ENCODE assay signal across 16 cellular contexts in the genomic region with DNA sequence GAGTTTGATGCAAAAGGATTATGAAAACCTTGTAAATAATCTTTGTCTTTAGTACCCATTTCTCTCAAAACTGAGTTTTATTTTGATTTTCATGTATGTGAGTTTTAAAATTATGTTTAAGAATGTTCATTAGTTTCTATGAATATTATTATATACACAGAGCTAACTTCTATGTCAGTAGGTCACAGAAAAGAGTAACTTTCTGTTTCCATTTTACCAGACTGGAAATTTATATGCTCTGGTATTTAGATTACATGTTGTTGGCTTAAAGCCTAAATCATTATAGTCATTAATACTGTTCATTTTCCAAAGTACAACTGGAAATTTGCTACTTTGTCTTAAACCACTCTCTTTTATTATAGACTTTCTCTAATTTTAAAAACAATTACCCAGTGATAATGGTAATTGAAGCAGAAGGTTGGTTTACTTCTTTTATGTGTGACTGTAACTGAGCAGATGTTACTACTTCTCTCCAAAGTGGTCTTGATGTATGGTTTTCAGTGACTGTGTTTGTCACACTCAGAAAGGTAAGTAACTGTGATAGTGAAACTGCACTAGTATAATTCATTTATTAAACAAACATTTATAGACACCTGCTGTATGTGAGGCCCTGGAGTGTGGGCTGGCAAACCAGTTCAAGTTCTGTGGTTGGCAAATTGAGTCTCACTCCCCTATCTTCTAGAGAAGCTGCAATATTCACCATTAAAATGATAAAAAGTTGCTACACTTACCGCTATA. TPM values are rescaled to one million over a fixed set of nuclear protein-coding genes. Genes with fewer than 3 reads are reported as not detected.
"Had no signal": no experiment of that assay in that cellular context is flagged by ENCODE, and none has a peak within 500 bp of the region (broad histone marks: within the 10 kb centered on the region; RNA-seq: fewer than 3 reads in every experiment).

No MANE protein-coding gene starts in this region.

- H3K27ac ChIP-seq: cardiac muscle cell, neutrophil, SJSA1, transverse colon had no signal

- H3K27ac Mint-ChIP-seq: naive thymus-derived CD8-positive, alpha-beta T cell had no signal

- H3K4me1 Mint-ChIP-seq: naive thymus-derived CD8-positive, alpha-beta T cell had no signal

- H3K4me3 ChIP-seq: cardiac muscle cell, mucosa of descending colon, SJSA1, transverse colon had no signal

- H3K27me3 ChIP-seq: cardiac muscle cell, SJSA1, transverse colon had no signal

- DNase-seq: activated CD4-positive, alpha-beta T cell treated with anti-CD3 and anti-CD28 coated beads for 4 hours; activated CD8-positive, alpha-beta memory T cell treated with anti-CD3 and anti-CD28 coated beads, Interleukin-2, amount 50 U/mL, for 4 hours; activated effector memory CD4-positive, alpha-beta T cell treated with anti-CD3 and anti-CD28 coated beads, Interleukin-2, amount 50 U/mL, for 16 hours; foreskin melanocyte; head of caudate nucleus; mucosa of descending colon; naive thymus-derived CD8-positive, alpha-beta T cell; retina; SW 1271; transverse colon had no signal

- H3K36me3 ChIP-seq: cardiac muscle cell, neutrophil, SJSA1, transverse colon had no signal

- H3K4me1 ChIP-seq: transverse colon had no signal

- H3K9me3 Mint-ChIP-seq: naive thymus-derived CD8-positive, alpha-beta T cell; T-helper 2 cell treated with Interferon-gamma antibody and Interleukin-4, amounts not matched to agents 5 μg/mL and 100 μg/mL, for 36 hours had no signal

- H3K9me3 ChIP-seq: mucosa of descending colon, neutrophil, SJSA1, transverse colon had no signal

- H3K36me3 Mint-ChIP-seq: naive thymus-derived CD8-positive, alpha-beta T cell had no signal

- ATAC-seq: mucosa of descending colon; naive thymus-derived CD8-positive, alpha-beta T cell had no signal

- FAIRE-seq: astrocyte, colon had no signal

- H3K4me3 Mint-ChIP-seq: naive thymus-derived CD8-positive, alpha-beta T cell had no signal

RNA-seq across cellular contexts. Expression of gene CRYBG1, which starts 13.2 kb away (rescaled TPM):
- total RNA-seq: cardiac muscle cell had no signal
